In genomic region chr2:10164611-10165010, GRCh38 we compare ENCODE assay signal across 1 cellular context.
TF ChIP-seq lines count a peak whose summit lies in the region.

No MANE protein-coding gene starts in this region.

TF ChIP-seq in SK-N-SH treated with all-trans-retinoic acid at 6 μM for 48 hours, 23 proteins besides CTCF, POLR2A, EP300 and RAD21 (continued from another document):
- TF ChIP-seq PATZ1 (CRISPR knock-in tag; IDR thresholded peaks at IDR 0.05; ENCODE audit: borderline replicate concordance) (no peak), ZC3H10 (CRISPR knock-in tag; IDR thresholded peaks at IDR 0.05) (no peak), POU6F1 (CRISPR knock-in tag; IDR thresholded peaks at IDR 0.05; ENCODE audit: borderline replicate concordance, low read depth) (no peak), PPARA (CRISPR knock-in tag; IDR thresholded peaks at IDR 0.05; ENCODE audit: borderline replicate concordance) (no peak), ZFP30 (CRISPR knock-in tag; IDR thresholded peaks at IDR 0.05) (no peak), CSDC2 (CRISPR knock-in tag; IDR thresholded peaks at IDR 0.05) (no peak), BACH2 (CRISPR knock-in tag; IDR thresholded peaks at IDR 0.05; ENCODE audit: borderline replicate concordance) (no peak), CSRNP3 (CRISPR knock-in tag; IDR thresholded peaks at IDR 0.05) (no peak), ZNF70 (CRISPR knock-in tag; IDR thresholded peaks at IDR 0.05) (no peak)
